27 cellular contexts compared by ENCODE assay signal in the genomic region with DNA sequence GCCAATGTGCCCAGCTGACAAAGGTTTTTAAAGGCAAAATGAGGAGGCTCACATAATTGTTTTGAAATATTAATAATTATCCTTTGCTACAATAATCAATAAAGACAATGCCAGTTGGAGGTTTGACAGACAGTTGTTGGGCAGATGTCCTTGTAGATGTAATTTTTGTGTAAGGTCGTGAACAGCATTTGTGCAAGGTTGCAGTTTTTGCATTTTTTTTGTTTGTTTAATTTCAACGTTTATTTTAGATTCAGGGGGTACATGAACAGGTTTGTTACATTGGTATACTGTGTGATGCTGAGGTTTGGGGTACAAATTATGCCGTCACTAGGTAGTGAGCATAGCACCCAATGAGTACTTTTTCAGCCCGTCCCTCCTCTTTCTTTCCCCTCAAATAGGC. TPM values are rescaled to one million over a fixed set of nuclear protein-coding genes. Genes with fewer than 3 reads are reported as not detected.
"Had no signal": no experiment of that assay in that cellular context is flagged by ENCODE, and none has a peak within 500 bp of the region (broad histone marks: within the 10 kb centered on the region; RNA-seq: fewer than 3 reads in every experiment).

No MANE protein-coding gene starts in this region.

- DNase-seq: hypothalamus; immature natural killer cell; kidney; left colon; left lung; lower lobe of right lung; mammary epithelial cell; mesenchymal stem cell; naive thymus-derived CD8-positive, alpha-beta T cell; nucleus accumbens; pancreas; posterior cingulate gyrus; retina; right cardiac atrium; sigmoid colon; small intestine; spleen; stimulated activated CD4-positive, alpha-beta T cell treated with anti-CD3 and anti-CD28 coated beads, Interleukin-4, amount 100 ng/mL, for 24 hours; stimulated activated naive CD4-positive, alpha-beta T cell treated with Interleukin-2 at 50 U/mL for 16 hours; stimulated activated naive CD8-positive, alpha-beta T cell treated with anti-CD3 and anti-CD28 coated beads, Interleukin-15, amount 100 ng/mL, for 72 hours; substantia nigra; uterus had no signal

- H3K27ac ChIP-seq: left lung, lower lobe of right lung, pancreas, prostate gland, sigmoid colon, spleen, tibial nerve, uterus had no signal

- H3K36me3 ChIP-seq: left lung, lower lobe of right lung, pancreas, prostate gland, sigmoid colon, uterus had no signal

- H3K4me1 ChIP-seq: uterus had no signal

- H3K27me3 ChIP-seq: left lung, pancreas, sigmoid colon, spleen, tibial nerve, uterus had no signal

- H3K4me3 ChIP-seq: left lung, lower lobe of right lung, pancreas, prostate gland, sigmoid colon, spleen, tibial nerve, uterus had no signal

- FAIRE-seq: islet of Langerhans, kidney, pancreas, small intestine had no signal

- ATAC-seq: left colon; left lung; lower lobe of right lung; naive thymus-derived CD8-positive, alpha-beta T cell; pancreas; right cardiac atrium; stimulated activated effector memory CD8-positive, alpha-beta T cell treated with anti-CD3 and anti-CD28 coated beads, Interleukin-12 subunit alpha, Interleukin-12 subunit beta, amount 100 ng/mL, for 72 hours; stimulated activated naive CD8-positive, alpha-beta T cell treated with anti-CD3 and anti-CD28 coated beads, Interleukin-15, amount 100 ng/mL, for 72 hours had no signal

- H3K9me3 ChIP-seq: left lung, lower lobe of right lung, pancreas, prostate gland, sigmoid colon, spleen, tibial nerve, uterus had no signal

RNA-seq across cellular contexts. Expression of a gene that starts 9.3 kb away (rescaled TPM):
- polyA plus RNA-seq: immature natural killer cell; naive thymus-derived CD8-positive, alpha-beta T cell had no signal

RNA-seq across cellular contexts. Expression of a gene that starts 41.9 kb away (rescaled TPM):
- total RNA-seq: naive thymus-derived CD8-positive, alpha-beta T cell; osteoblast had no signal
- polyA plus RNA-seq: immature natural killer cell; naive thymus-derived CD8-positive, alpha-beta T cell had no signal
